2 cellular contexts compared by ENCODE assay signal in genomic region chr6:142821164-142821716, GRCh38.
TF ChIP-seq lines count a peak whose summit lies in the region.

No MANE protein-coding gene starts in this region.

TF ChIP-seq in IMR-90, 13 proteins besides CTCF, POLR2A, EP300 and RAD21:
- no peak for TF ChIP-seq MAZ (IDR thresholded peaks at IDR 0.05; ENCODE audit: borderline replicate concordance, low read depth, low read length)
- no peak for TF ChIP-seq CEBPB (IDR thresholded peaks at IDR 0.05; ENCODE audit: low read depth, low read length)
- TF ChIP-seq BHLHE40 (IDR thresholded peaks at IDR 0.05; ENCODE audit: low read depth, low read length): no peak
- no peak for TF ChIP-seq SMC3 (IDR thresholded peaks at IDR 0.05; ENCODE audit: low read depth, low read length)
- TF ChIP-seq NFE2L2 (IDR thresholded peaks at IDR 0.05; ENCODE audit: low read depth, low read length): no peak
- no peak for TF ChIP-seq RFX5 (IDR thresholded peaks at IDR 0.05; ENCODE audit: low read depth, low read length)
- TF ChIP-seq ELK1 (IDR thresholded peaks at IDR 0.05; ENCODE audit: borderline replicate concordance, low read depth, low read length): no peak
- no peak for TF ChIP-seq MXI1 (IDR thresholded peaks at IDR 0.05; ENCODE audit: borderline replicate concordance, low read depth, low read length)
- TF ChIP-seq FOS (IDR thresholded peaks at IDR 0.05; ENCODE audit: low read depth, low read length): no peak
- no peak for TF ChIP-seq MAFK (IDR thresholded peaks at IDR 0.05; ENCODE audit: low read depth, low read length)
- TF ChIP-seq, protein P1, sequence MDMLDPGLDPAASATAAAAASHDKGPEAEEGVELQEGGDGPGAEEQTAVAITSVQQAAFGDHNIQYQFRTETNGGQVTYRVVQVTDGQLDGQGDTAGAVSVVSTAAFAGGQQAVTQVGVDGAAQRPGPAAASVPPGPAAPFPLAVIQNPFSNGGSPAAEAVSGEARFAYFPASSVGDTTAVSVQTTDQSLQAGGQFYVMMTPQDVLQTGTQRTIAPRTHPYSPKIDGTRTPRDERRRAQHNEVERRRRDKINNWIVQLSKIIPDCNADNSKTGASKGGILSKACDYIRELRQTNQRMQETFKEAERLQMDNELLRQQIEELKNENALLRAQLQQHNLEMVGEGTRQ (IDR thresholded peaks at IDR 0.05; ENCODE audit: low read depth, low read length): no peak
- no peak for TF ChIP-seq CHD1 (IDR thresholded peaks at IDR 0.05; ENCODE audit: low read depth, low read length)
- no peak for TF ChIP-seq RCOR1 (IDR thresholded peaks at IDR 0.05; ENCODE audit: insufficient replicate concordance, low read length)
TF ChIP-seq in IMR-90: peak in this region for 0.

TF ChIP-seq in K562, 482 proteins besides CTCF, POLR2A, EP300 and RAD21:
- no peak for TF ChIP-seq TEAD2 (tag; IDR thresholded peaks at IDR 0.05)
- no peak for TF ChIP-seq FUS (optimal IDR thresholded peaks at IDR 0.05; ENCODE audit: low read depth, low read length)
- no peak for TF ChIP-seq THRAP3 (IDR thresholded peaks at IDR 0.05; ENCODE audit: borderline replicate concordance)
- TF ChIP-seq PTTG1 (tag; IDR thresholded peaks at IDR 0.05; ENCODE audit: low read depth): no peak
- TF ChIP-seq PURB (CRISPR knock-in tag; IDR thresholded peaks at IDR 0.05; ENCODE audit: low read depth): no peak
- TF ChIP-seq, protein P2, sequence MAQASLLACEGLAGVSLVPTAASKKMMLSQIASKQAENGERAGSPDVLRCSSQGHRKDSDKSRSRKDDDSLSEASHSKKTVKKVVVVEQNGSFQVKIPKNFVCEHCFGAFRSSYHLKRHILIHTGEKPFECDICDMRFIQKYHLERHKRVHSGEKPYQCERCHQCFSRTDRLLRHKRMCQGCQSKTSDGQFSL (CRISPR knock-in tag; IDR thresholded peaks at IDR 0.05): no peak
- TF ChIP-seq, protein P2 (tag; IDR thresholded peaks at IDR 0.05): no peak
- no peak for TF ChIP-seq MCM2 (IDR thresholded peaks at IDR 0.05; ENCODE audit: low read depth)
- TF ChIP-seq ZNF436 (CRISPR knock-in tag; IDR thresholded peaks at IDR 0.05): no peak
- TF ChIP-seq RBM25 (IDR thresholded peaks at IDR 0.05; ENCODE audit: low read depth, low read length, severe bottlenecking): peak; percentile 46
